Comparison of ENCODE assay signal across 10 cellular contexts in the genomic region with DNA sequence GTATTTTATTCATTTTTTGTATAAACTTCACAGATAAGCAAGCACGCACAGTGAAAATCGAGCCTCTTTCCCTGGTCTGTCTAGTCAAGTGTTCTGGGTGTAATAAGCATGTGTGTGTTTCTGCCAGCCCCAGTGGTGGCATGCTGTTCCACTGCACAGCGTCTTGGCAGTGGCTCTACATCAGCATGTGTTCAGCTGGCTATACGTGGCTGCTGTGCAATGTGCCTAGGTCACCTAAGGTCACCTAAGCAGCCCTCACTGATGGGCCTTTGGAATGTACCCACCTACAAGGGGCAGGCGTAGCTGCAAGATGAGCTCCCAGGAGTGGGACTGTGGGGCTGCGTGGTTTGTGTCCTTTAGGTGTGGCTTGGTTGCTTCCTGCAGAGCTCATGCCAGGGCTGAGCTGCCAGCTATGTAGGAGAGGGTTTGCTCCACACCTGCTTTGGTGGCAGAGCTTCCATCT. TPM values are rescaled to one million over a fixed set of nuclear protein-coding genes. Genes with fewer than 3 reads are reported as not detected.
DNase-seq lines count a peak whose midpoint lies in the region; ATAC-seq and TF ChIP-seq lines count a peak whose summit lies in the region.
"Had no signal": no experiment of that assay in that cellular context is flagged by ENCODE, and none has a peak within 500 bp of the region (broad histone marks: within the 10 kb centered on the region; RNA-seq: fewer than 3 reads in every experiment).

No MANE protein-coding gene starts in this region.

- no peak for TF ChIP-seq EP300 in sigmoid colon (IDR thresholded peaks at IDR 0.05)

- peaks cover 0 to 67% (median 59%) of the 10 kb centered on the region in 4 donors for H3K4me1 ChIP-seq in sigmoid colon

- no peaks in the 10 kb centered on the region for H3K9me3 ChIP-seq in sigmoid colon

- DNase-seq in GM06990 (ENCODE audit: extremely low read depth, insufficient read length) (no peak), RPMI8226 (peak; percentile 84), left ventricle myocardium superior (peak; percentile 61), sigmoid colon (no peak), HuH-7.5 (ENCODE audit: low spot score) (no peak)
- DNase-seq: GF-D8, NCI-H2227 treated with DMSO at 0.1 percent for 48 hours had no signal

- TF ChIP-seq POLR2A in sigmoid colon (IDR thresholded peaks at IDR 0.05), result no peak

- TF ChIP-seq CTCF in GM06990 (IDR thresholded peaks at IDR 0.05; ENCODE audit: insufficient read depth, low read length, poor library complexity, severe bottlenecking), result no peak
- no peak for TF ChIP-seq CTCF in sigmoid colon (IDR thresholded peaks at IDR 0.05)

- H3K27me3 ChIP-seq in GM06990 (replicated peaks; ENCODE audit: control insufficient read depth, insufficient read depth, low read length), result no peaks in the 10 kb centered on the region
- H3K27me3 ChIP-seq in sigmoid colon, result no peaks in the 10 kb centered on the region

- H3K4me3 ChIP-seq in GM06990 (replicated peaks; ENCODE audit: low read depth, low read length) (peak overlapping the region; percentile 31), sigmoid colon (no peak overlapping the region)

- intact Hi-C loops in left ventricle myocardium superior (cut with micrococcal nuclease) (loop anchor here (5.0 to 10.0 kb wide), 2 partner anchors 58 to 85 kb away; no protein-coding TSS in a partner anchor), sigmoid colon (cut with DNase I) (no loop called here)

- H3K27ac ChIP-seq in sigmoid colon, result peak overlapping the region; percentile 1 to 25 (median 12)

- WGBS in sigmoid colon, 2 donors, result 19 to 56% methylated on average over 6 of the region's 6 CpGs

- ATAC-seq in left ventricle myocardium superior, result peak; percentile 74
- no peak for ATAC-seq in HG03378 (IDR thresholded peaks at IDR 0.05; ENCODE audit: unreplicated experiment)
- ATAC-seq in GM21360 (IDR thresholded peaks at IDR 0.05; ENCODE audit: unreplicated experiment), result no peak
- ATAC-seq in HG03135 (IDR thresholded peaks at IDR 0.05; ENCODE audit: unreplicated experiment), result no peak

- peaks cover 26% of the 10 kb centered on the region for H3K36me3 ChIP-seq in GM06990 (ENCODE audit: control insufficient read depth, insufficient read depth, low read length)
- no peaks in the 10 kb centered on the region for H3K36me3 ChIP-seq in sigmoid colon

RNA-seq across cellular contexts. Expression of a gene that starts 4.9 kb away (rescaled TPM):
- total RNA-seq in left ventricle myocardium superior (31.9 TPM), sigmoid colon (10 to 100 TPM; 12.2 to 19.9 (median 13.2) TPM)
- 10 to 100 TPM in 1 of 3 donors, 1 to 10 TPM in 2; 3.0 to 13.2 (median 3.2) TPM for polyA plus RNA-seq in sigmoid colon

Comparison
In these comparisons a context has a peak if more than half of its experiments do, and no peak if none do; other contexts are left out.
1. DNase-seq: peak in RPMI8226 (single experiment) and left ventricle myocardium superior (single experiment); none in GM06990 (single experiment), sigmoid colon (single experiment) and HuH-7.5 (single experiment).